Comparison of ENCODE assay signal across 19 cellular contexts in the genomic region with DNA sequence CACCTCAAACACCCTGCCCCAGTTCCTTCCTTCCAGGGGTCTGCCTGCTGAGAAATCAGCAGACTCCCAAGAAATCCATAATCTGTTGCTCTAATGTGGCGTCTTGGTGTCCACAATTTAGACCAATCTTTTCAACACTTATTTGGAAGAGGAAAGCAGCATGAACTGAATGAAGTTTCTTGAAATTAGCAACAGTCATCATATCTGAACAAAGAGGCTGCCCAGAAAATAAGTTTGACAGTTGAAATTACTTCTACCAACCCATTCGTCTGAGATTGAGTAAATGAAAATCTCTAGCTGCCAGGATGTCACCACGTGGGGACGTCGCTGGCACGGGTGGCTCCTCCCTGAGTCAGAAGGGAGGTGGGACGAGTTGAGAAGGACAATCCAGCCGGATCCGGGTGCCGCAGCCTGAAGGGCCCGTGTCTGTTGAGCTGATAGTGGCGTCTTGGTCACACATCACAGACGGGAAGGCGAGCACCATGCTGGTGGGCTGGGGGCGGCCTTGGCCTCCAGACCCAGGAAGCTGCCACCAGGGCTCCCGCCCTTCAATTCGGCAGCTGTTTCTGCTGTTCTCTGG.
"Had no signal": no experiment of that assay in that cellular context is flagged by ENCODE, and none has a peak within 500 bp of the region (broad histone marks: within the 10 kb centered on the region; RNA-seq: fewer than 3 reads in every experiment).

No MANE protein-coding gene starts in this region.

- FAIRE-seq: endometrium, TTC549 had no signal

- H2AFZ ChIP-seq: hepatocyte had no signal

- ATAC-seq: stimulated activated naive B cell treated with anti-CD40 and anti-IgM and Interleukin-4, amounts not matched to agents 10 μg/mL and 1 μg/mL and 100 μg/mL, for 72 hours; WTC11 had no signal

- H3K79me2 ChIP-seq: hepatocyte had no signal

- H3K9me3 ChIP-seq: adrenal gland, ascending aorta, breast epithelium, testis, uterus had no signal

- H3K27me3 ChIP-seq: adrenal gland, ascending aorta, hepatocyte, testis, uterus had no signal

- H3K4me1 ChIP-seq: adrenal gland, ascending aorta, breast epithelium, testis, uterus had no signal

- H3K4me2 ChIP-seq: hepatocyte had no signal

- DNase-seq: activated naive CD4-positive, alpha-beta T cell; activated T-cell treated with anti-CD3 and anti-CD28 coated beads, Interleukin-2, amount 50 U/mL, for 24 hours; adrenal gland; cortex of kidney; mesendoderm; naive B cell; stimulated activated CD4-positive, alpha-beta T cell treated with anti-CD3 and anti-CD28 coated beads, Interleukin-2, amount 100 ng/mL, for 48 hours; stimulated activated CD8-positive, alpha-beta memory T cell treated with anti-CD3 and anti-CD28 coated beads, Interleukin-4, amount 100 ng/mL, for 48 hours; stimulated activated naive B cell treated with anti-CD40 and anti-IgM and Interleukin-4, amounts not matched to agents 10 μg/mL and 1 μg/mL and 100 μg/mL, for 72 hours; T-helper 1 cell; testis; trophoblast cell; uterus had no signal

- H3K36me3 ChIP-seq: adrenal gland, ascending aorta, breast epithelium, uterus had no signal

- H3K27ac ChIP-seq: adrenal gland, ascending aorta, breast epithelium, hepatocyte, testis, uterus had no signal

- H3K4me3 ChIP-seq: adrenal gland, ascending aorta, breast epithelium, hepatocyte, testis, uterus had no signal
